Comparison of ENCODE assay signal across 1 cellular context in genomic region chr9:84573098-84573497, GRCh38.
TF ChIP-seq lines count a peak whose summit lies in the region.

No MANE protein-coding gene starts in this region.

TF ChIP-seq in GM23338, 12 proteins besides CTCF, POLR2A, EP300 and RAD21:
- TF ChIP-seq ZNF462 (CRISPR knock-in tag; IDR thresholded peaks at IDR 0.05) = peak; percentile 26; the same call in 1 of the 2 replicates
- no peak for TF ChIP-seq ZNF331 (CRISPR knock-in tag; IDR thresholded peaks at IDR 0.05; ENCODE audit: low read depth)
